ENCODE assay signal across 18 cellular contexts in the genomic region with DNA sequence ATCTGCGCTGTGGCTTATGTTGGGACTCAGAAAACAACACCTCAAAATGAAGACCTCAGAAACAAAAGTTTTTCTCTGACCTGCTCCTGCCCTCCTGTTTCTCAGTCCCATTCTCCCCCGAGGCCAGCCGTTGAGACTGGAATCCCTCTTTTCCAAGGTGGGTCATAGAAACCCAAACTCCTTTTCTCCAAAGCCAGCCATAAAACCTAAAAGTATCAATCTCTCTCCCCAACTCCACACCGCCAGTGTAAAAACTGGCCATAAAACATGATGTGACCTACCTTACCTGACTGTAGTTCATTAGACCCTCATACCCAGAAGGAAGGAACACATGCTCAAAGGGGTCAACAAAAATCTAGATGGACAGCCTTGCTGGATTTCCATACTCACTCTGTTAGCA. TPM values are rescaled to one million over a fixed set of nuclear protein-coding genes. Genes with fewer than 3 reads are reported as not detected.
DNase-seq lines count a peak whose midpoint lies in the region; ATAC-seq and TF ChIP-seq lines count a peak whose summit lies in the region.
"Had no signal": no experiment of that assay in that cellular context is flagged by ENCODE, and none has a peak within 500 bp of the region (broad histone marks: within the 10 kb centered on the region; RNA-seq: fewer than 3 reads in every experiment).

No MANE protein-coding gene starts in this region.

- peaks cover 35% of the 10 kb centered on the region for H3K4me1 Mint-ChIP-seq in activated CD4-positive, alpha-beta T cell treated with anti-CD3 and anti-CD28 coated beads, Interleukin-2, amount 10 ng/mL, durations not matched to agents 7 days and 5 days
- H3K4me1 Mint-ChIP-seq in natural killer cell treated with Interleukin-12 subunit alpha and Interleukin-12 subunit beta and Interleukin-15 and Interleukin-18, amount 100 ng/mL, for 72 hours (ENCODE audit: low read depth in 2 of 2) = peaks cover 36 to 46% of the 10 kb centered on the region in 2 donors
- peaks cover 6 to 18% of the 10 kb centered on the region in 2 donors for H3K4me1 Mint-ChIP-seq in natural killer cell

- TF ChIP-seq CTCF in natural killer cell (IDR thresholded peaks at IDR 0.05) = no peak

- peak; percentile 3 for DNase-seq in activated CD4-positive, alpha-beta T cell treated with anti-CD3 and anti-CD28 coated beads, Interleukin-2, amount 10 ng/mL, durations not matched to agents 7 days and 5 days
- DNase-seq in activated CD4-positive, alpha-beta T cell treated with anti-CD3 and anti-CD28 coated beads, Interleukin-2, amount 50 U/mL, for 4 hours = no peak
- DNase-seq in natural killer cell treated with Interleukin-12 subunit alpha and Interleukin-12 subunit beta and Interleukin-15 and Interleukin-18, amount 100 ng/mL, for 72 hours (ENCODE audit: low spot score) = no peak
- DNase-seq in natural killer cell (no peak), mucosa of gallbladder (ENCODE audit: low spot score) (peak; percentile 1), NCI-H1105 treated with DMSO at 0.1 percent for 48 hours (lab: John Stamatoyannopoulos, UW) (no peak), amygdala (lab: John Stamatoyannopoulos, UW) (no peak), ACHN (no peak)
- DNase-seq: 8988T; Calu3; CD8-positive, alpha-beta T cell; DMS79 treated with DMSO at 0.1 percent for 48 hours; GF-D8; HCEC 1CT had no signal

- CTCF ChIA-PET in activated CD4-positive, alpha-beta T cell treated with anti-CD3 and anti-CD28 coated beads, Interleukin-2, amount 10 ng/mL, durations not matched to agents 7 days and 5 days (lab: Charles Lee) = interaction anchor here (1.0 to 1.5 kb wide), 5 partner anchors 11 to 135 kb away, joined by 3 to 7 read pairs (median 5); no protein-coding TSS in a partner anchor

- ATAC-seq in natural killer cell treated with Interleukin-12 subunit alpha and Interleukin-12 subunit beta and Interleukin-15 and Interleukin-18, amount 100 ng/mL, for 72 hours = no peak
- no peak for ATAC-seq in natural killer cell
- ATAC-seq: CD8-positive, alpha-beta T cell; GM23338 had no signal

- in situ Hi-C loops in ACHN (cut with HindIII; ENCODE audit: low pct_ligation_motif_present, low pct_unique_long_range_greater_than_20kb, low sequenced_read_pairs) = no loop called here

- POLR2A ChIA-PET in activated CD4-positive, alpha-beta T cell treated with anti-CD3 and anti-CD28 coated beads, Interleukin-2, amount 10 ng/mL, durations not matched to agents 7 days and 5 days (lab: Charles Lee) = no interaction called here

- no peaks in the 10 kb centered on the region for H3K27me3 Mint-ChIP-seq in activated CD4-positive, alpha-beta T cell treated with anti-CD3 and anti-CD28 coated beads, Interleukin-2, amount 10 ng/mL, durations not matched to agents 7 days and 5 days
- peaks cover 0 to 8% of the 10 kb centered on the region in 2 donors for H3K27me3 Mint-ChIP-seq in natural killer cell treated with Interleukin-12 subunit alpha and Interleukin-12 subunit beta and Interleukin-15 and Interleukin-18, amount 100 ng/mL, for 72 hours
- peaks cover 6 to 10% of the 10 kb centered on the region in 2 donors for H3K27me3 Mint-ChIP-seq in natural killer cell (ENCODE audit: low read depth in 2 of 2)

- intact Hi-C loops in natural killer cell (cut with micrococcal nuclease) = loop anchor here (10.0 kb wide), 1 partner anchor 517 kb away; no protein-coding TSS in a partner anchor

- no peak overlapping the region for H3K4me3 Mint-ChIP-seq in activated CD4-positive, alpha-beta T cell treated with anti-CD3 and anti-CD28 coated beads, Interleukin-2, amount 10 ng/mL, durations not matched to agents 7 days and 5 days
- H3K4me3 Mint-ChIP-seq in natural killer cell treated with Interleukin-12 subunit alpha and Interleukin-12 subunit beta and Interleukin-15 and Interleukin-18, amount 100 ng/mL, for 72 hours = peak overlapping the region; percentile 26
- H3K4me3 Mint-ChIP-seq in natural killer cell = no peak overlapping the region
- H3K4me3 Mint-ChIP-seq: B cell; CD8-positive, alpha-beta T cell; GM23338 had no signal

- H3K9me3 Mint-ChIP-seq in activated CD4-positive, alpha-beta T cell treated with anti-CD3 and anti-CD28 coated beads, Interleukin-2, amount 10 ng/mL, durations not matched to agents 7 days and 5 days = no peaks in the 10 kb centered on the region
- H3K9me3 Mint-ChIP-seq in natural killer cell treated with Interleukin-12 subunit alpha and Interleukin-12 subunit beta and Interleukin-15 and Interleukin-18, amount 100 ng/mL, for 72 hours = no peaks in the 10 kb centered on the region
- no peaks in the 10 kb centered on the region for H3K9me3 Mint-ChIP-seq in natural killer cell
- H3K9me3 Mint-ChIP-seq: GM23338 had no signal

- peaks cover 5% of the 10 kb centered on the region for H3K36me3 Mint-ChIP-seq in activated CD4-positive, alpha-beta T cell treated with anti-CD3 and anti-CD28 coated beads, Interleukin-2, amount 10 ng/mL, durations not matched to agents 7 days and 5 days (ENCODE audit: low read depth)
- peaks cover 5% of the 10 kb centered on the region for H3K36me3 Mint-ChIP-seq in natural killer cell treated with Interleukin-12 subunit alpha and Interleukin-12 subunit beta and Interleukin-15 and Interleukin-18, amount 100 ng/mL, for 72 hours
- no peaks in the 10 kb centered on the region for H3K36me3 Mint-ChIP-seq in natural killer cell
- H3K36me3 Mint-ChIP-seq: CD8-positive, alpha-beta T cell had no signal

- no peak overlapping the region for H3K27ac Mint-ChIP-seq in activated CD4-positive, alpha-beta T cell treated with anti-CD3 and anti-CD28 coated beads, Interleukin-2, amount 10 ng/mL, durations not matched to agents 7 days and 5 days
- peak overlapping the region; percentile 40 to 71 for H3K27ac Mint-ChIP-seq in natural killer cell treated with Interleukin-12 subunit alpha and Interleukin-12 subunit beta and Interleukin-15 and Interleukin-18, amount 100 ng/mL, for 72 hours
- H3K27ac Mint-ChIP-seq in natural killer cell = no peak overlapping the region
- H3K27ac Mint-ChIP-seq: B cell; CD8-positive, alpha-beta T cell; GM23338 had no signal

RNA-seq across cellular contexts. Expression of gene TMPRSS13, which starts 13.1 kb away (rescaled TPM):
- total RNA-seq in activated CD4-positive, alpha-beta T cell treated with anti-CD3 and anti-CD28 coated beads, Interleukin-2, amount 10 ng/mL, durations not matched to agents 7 days and 5 days = 1 to 10 TPM; 1.4 to 1.5 TPM
- total RNA-seq in natural killer cell treated with Interleukin-12 subunit alpha and Interleukin-12 subunit beta and Interleukin-15 and Interleukin-18, amount 100 ng/mL, for 72 hours = under 1 TPM; 0.19 to 0.36 TPM
- 1 to 10 TPM; 1.6 to 1.8 (median 1.8) TPM for total RNA-seq in natural killer cell
- 0.63 TPM for total RNA-seq in mucosa of gallbladder
- total RNA-seq: A673 had no signal

RNA-seq across cellular contexts. Expression of gene IL10RA, which starts 43.9 kb away (rescaled TPM):
- 100 to 1,000 TPM; 161 to 187 TPM for total RNA-seq in activated CD4-positive, alpha-beta T cell treated with anti-CD3 and anti-CD28 coated beads, Interleukin-2, amount 10 ng/mL, durations not matched to agents 7 days and 5 days
- total RNA-seq in natural killer cell treated with Interleukin-12 subunit alpha and Interleukin-12 subunit beta and Interleukin-15 and Interleukin-18, amount 100 ng/mL, for 72 hours = 10 to 100 TPM; 59.8 to 83.6 TPM
- total RNA-seq in natural killer cell = 100 to 1,000 TPM; 263 to 286 (median 268) TPM
- 29.3 TPM for total RNA-seq in mucosa of gallbladder
- total RNA-seq: A673, HT-29 had no signal

Comparison
In these comparisons a context has a peak if more than half of its experiments do, and no peak if none do; other contexts are left out.
1. DNase-seq: peak in activated CD4-positive, alpha-beta T cell treated with anti-CD3 and anti-CD28 coated beads, Interleukin-2, amount 10 ng/mL, durations not matched to agents 7 days and 5 days (single experiment) and mucosa of gallbladder (single experiment); none in activated CD4-positive, alpha-beta T cell treated with anti-CD3 and anti-CD28 coated beads, Interleukin-2, amount 50 U/mL, for 4 hours (0 of 2), natural killer cell treated with Interleukin-12 subunit alpha and Interleukin-12 subunit beta and Interleukin-15 and Interleukin-18, amount 100 ng/mL, for 72 hours (single experiment), natural killer cell (single experiment), NCI-H1105 treated with DMSO at 0.1 percent for 48 hours (single experiment), amygdala (0 of 56) and ACHN (single experiment).
2. H3K27ac Mint-ChIP-seq: peak in natural killer cell treated with Interleukin-12 subunit alpha and Interleukin-12 subunit beta and Interleukin-15 and Interleukin-18, amount 100 ng/mL, for 72 hours (2 of 2); none in activated CD4-positive, alpha-beta T cell treated with anti-CD3 and anti-CD28 coated beads, Interleukin-2, amount 10 ng/mL, durations not matched to agents 7 days and 5 days (single experiment) and natural killer cell (0 of 2).